Comparison of ENCODE assay signal across 1 cellular context in genomic region chr5:141328231-141328630, GRCh38.
A peak's percentile ranks its signal among the peaks of the same experiment; 100 is the strongest.
TF ChIP-seq lines count a peak whose summit lies in the region.

No MANE protein-coding gene starts in this region.

TF ChIP-seq in GM12878, 131 proteins besides CTCF, POLR2A, EP300 and RAD21:
- no peak for TF ChIP-seq SMC3 (IDR thresholded peaks at IDR 0.05; ENCODE audit: borderline replicate concordance, low read length)
- peak; percentile 21; the same call in 1 of the 2 replicates for TF ChIP-seq RUNX3 (IDR thresholded peaks at IDR 0.05; ENCODE audit: low read length)
